Comparison of ENCODE assay signal across 8 cellular contexts in the genomic region with DNA sequence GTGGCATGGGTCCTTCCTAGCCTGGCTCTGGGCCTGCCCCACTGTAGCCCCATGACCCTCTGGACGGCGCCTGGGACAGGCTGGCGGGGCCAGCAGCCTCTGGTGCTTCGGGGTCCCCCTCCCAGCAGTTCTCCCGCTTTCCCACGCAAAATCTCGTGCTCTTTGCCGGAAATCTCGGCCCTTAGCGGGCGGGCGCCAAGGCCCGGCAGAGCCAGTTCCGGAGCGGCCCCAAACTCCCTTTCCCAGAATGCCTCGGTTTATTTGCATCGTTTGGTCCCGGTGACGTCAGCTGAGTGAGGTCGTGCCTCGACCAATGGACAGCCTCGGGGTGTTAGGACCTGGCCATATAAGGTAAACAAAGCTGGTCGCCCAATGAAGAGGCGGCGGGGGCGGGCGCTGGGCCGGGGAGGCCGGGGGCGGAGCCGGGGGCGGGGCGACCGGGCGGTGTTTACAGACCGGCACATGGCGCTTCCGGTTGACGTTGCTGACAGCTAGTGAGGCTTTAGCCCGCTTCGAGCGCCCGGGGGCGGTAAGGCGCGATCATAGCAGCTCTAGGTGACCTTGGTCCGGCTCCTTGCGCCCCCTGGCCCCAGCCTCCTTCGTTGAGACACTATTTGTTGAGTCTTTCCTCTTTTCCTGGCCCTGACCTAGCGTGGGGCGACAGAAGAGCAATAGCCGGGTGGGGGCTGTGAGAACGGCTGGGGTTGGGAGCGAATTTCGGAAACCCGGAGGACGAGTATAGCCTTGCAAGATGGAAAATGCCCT.
DNase-seq lines count a peak whose midpoint lies in the region; ATAC-seq, FAIRE-seq and TF ChIP-seq lines count a peak whose summit lies in the region.

No MANE protein-coding gene starts in this region.

- H3K27me3 Mint-ChIP-seq in central memory CD8-positive, alpha-beta T cell, result no peaks in the 10 kb centered on the region

- peak; percentile 72 for ATAC-seq in HG03196 (IDR thresholded peaks at IDR 0.05; ENCODE audit: unreplicated experiment)
- ATAC-seq in central memory CD8-positive, alpha-beta T cell (replicated peaks; ENCODE audit: extremely low read depth, poor library complexity, severe bottlenecking), result peak; percentile 95

- H3K27ac Mint-ChIP-seq in central memory CD8-positive, alpha-beta T cell (ENCODE audit: low read depth), result peak overlapping the region; percentile 95

- peak; percentile 35 for TF ChIP-seq CTCF in AG09319 (IDR thresholded peaks at IDR 0.05; ENCODE audit: low read depth, low read length)

- peak; percentile 99 for DNase-seq in AG09319 (ENCODE audit: extremely low read depth, low read depth)
- peak; percentile 100 for DNase-seq in NCI-H226
- peak; percentile 95 to 99 (median 97) for DNase-seq in activated CD4-positive, CD25-positive, alpha-beta regulatory T cell (lab: John Stamatoyannopoulos, UW)
- peak; percentile 87 to 98 for DNase-seq in central memory CD8-positive, alpha-beta T cell (ENCODE audit: low spot score in 2 of 2)
- DNase-seq in stimulated activated CD4-positive, alpha-beta T cell treated with anti-CD3 and anti-CD28 coated beads, Interleukin-12 subunit alpha, Interleukin-12 subunit beta, amount 100 ng/mL, for 4 hours, result peak; percentile 98

- H3K9me3 Mint-ChIP-seq in central memory CD8-positive, alpha-beta T cell, result no peaks in the 10 kb centered on the region

- peaks cover 13% of the 10 kb centered on the region for H3K4me1 Mint-ChIP-seq in central memory CD8-positive, alpha-beta T cell

- FAIRE-seq in islet of Langerhans (lab: Jason Lieb, UNC), result peak; percentile 97

- in situ Hi-C loops in GM18951 (cut with MboI; ENCODE audit: low sequenced_read_pairs, unreplicated experiment), result no loop called here

- H3K36me3 Mint-ChIP-seq in central memory CD8-positive, alpha-beta T cell (ENCODE audit: insufficient read depth), result peaks cover 9% of the 10 kb centered on the region

- peak overlapping the region; percentile 94 for H3K4me3 Mint-ChIP-seq in central memory CD8-positive, alpha-beta T cell

- peak; percentile 63 for TF ChIP-seq POLR2A in GM18951 (IDR thresholded peaks at IDR 0.05; ENCODE audit: extremely low read depth, insufficient read depth, insufficient read length)

Comparison
In these comparisons a context has a peak if more than half of its experiments do, and no peak if none do; other contexts are left out.
1. Peak in every context shown above with its lines: DNase-seq and ATAC-seq.